33 cellular contexts compared by ENCODE assay signal in the genomic region with DNA sequence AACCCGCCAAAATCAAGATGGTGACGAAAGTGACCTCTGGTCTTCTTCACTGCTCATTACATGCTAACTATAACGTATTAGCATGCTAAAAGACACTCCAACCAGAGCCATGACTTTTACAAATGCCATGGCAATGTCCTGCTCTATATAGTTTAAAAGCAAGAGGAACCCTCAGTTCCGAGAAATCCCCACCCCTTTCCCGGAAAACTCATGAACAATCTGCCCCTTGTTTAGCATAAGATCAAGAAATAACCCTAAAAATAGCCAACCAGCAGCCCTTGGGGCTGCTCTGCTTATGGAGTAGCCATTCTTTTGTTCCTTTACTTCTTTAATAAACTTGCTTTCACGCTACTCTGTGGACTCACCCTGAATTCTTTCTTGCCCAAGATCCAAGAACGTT.
"Had no signal": no experiment of that assay in that cellular context is flagged by ENCODE, and none has a peak within 500 bp of the region (broad histone marks: within the 10 kb centered on the region; RNA-seq: fewer than 3 reads in every experiment).

No MANE protein-coding gene starts in this region.

- H3K36me3 Mint-ChIP-seq: activated CD8-positive, alpha-beta memory T cell treated with anti-CD3 and anti-CD28 coated beads, Interleukin-2, amount 10 ng/mL, durations not matched to agents 7 days and 5 days; activated naive CD8-positive, alpha-beta T cell treated with anti-CD3 and anti-CD28 coated beads for 36 hours had no signal

- H3K27ac Mint-ChIP-seq: activated B cell treated with CpG ODN at 0.5 μM for 24 hours; activated CD4-positive, alpha-beta memory T cell treated with anti-CD3 and anti-CD28 coated beads, Interleukin-2, amount 10 ng/mL, durations not matched to agents 7 days and 5 days; activated CD8-positive, alpha-beta memory T cell treated with anti-CD3 and anti-CD28 coated beads, Interleukin-2, amount 10 ng/mL, durations not matched to agents 7 days and 5 days; activated naive CD8-positive, alpha-beta T cell treated with anti-CD3 and anti-CD28 coated beads for 36 hours had no signal

- H3K27me3 Mint-ChIP-seq: activated B cell treated with CpG ODN at 0.5 μM for 24 hours; activated CD4-positive, alpha-beta memory T cell treated with anti-CD3 and anti-CD28 coated beads, Interleukin-2, amount 10 ng/mL, durations not matched to agents 7 days and 5 days; activated CD8-positive, alpha-beta memory T cell treated with anti-CD3 and anti-CD28 coated beads, Interleukin-2, amount 10 ng/mL, durations not matched to agents 7 days and 5 days; activated naive CD8-positive, alpha-beta T cell treated with anti-CD3 and anti-CD28 coated beads for 36 hours had no signal

- H3K36me3 ChIP-seq: brain microvascular endothelial cell had no signal

- H3K4me1 Mint-ChIP-seq: activated B cell treated with CpG ODN at 0.5 μM for 24 hours; activated CD4-positive, alpha-beta memory T cell treated with anti-CD3 and anti-CD28 coated beads, Interleukin-2, amount 10 ng/mL, durations not matched to agents 7 days and 5 days; activated CD8-positive, alpha-beta memory T cell treated with anti-CD3 and anti-CD28 coated beads, Interleukin-2, amount 10 ng/mL, durations not matched to agents 7 days and 5 days; activated naive CD8-positive, alpha-beta T cell treated with anti-CD3 and anti-CD28 coated beads for 36 hours had no signal

- H3K9me3 Mint-ChIP-seq: activated B cell treated with CpG ODN at 0.5 μM for 24 hours; activated CD4-positive, alpha-beta memory T cell treated with anti-CD3 and anti-CD28 coated beads, Interleukin-2, amount 10 ng/mL, durations not matched to agents 7 days and 5 days had no signal

- H3K27me3 ChIP-seq: brain microvascular endothelial cell had no signal

- ATAC-seq: activated CD8-positive, alpha-beta memory T cell treated with anti-CD3 and anti-CD28 coated beads, Interleukin-2, amount 10 ng/mL, durations not matched to agents 7 days and 5 days had no signal

- DNase-seq: activated B cell treated with CpG ODN at 0.5 μM for 24 hours; activated CD4-positive, alpha-beta memory T cell treated with anti-CD3 and anti-CD28 coated beads, Interleukin-2, amount 10 ng/mL, durations not matched to agents 7 days and 5 days; activated CD4-positive, alpha-beta T cell treated with anti-CD3 and anti-CD28 coated beads for 4 hours; activated CD4-positive, CD25-positive, alpha-beta regulatory T cell treated with anti-CD3 and anti-CD28 coated beads, Interleukin-2, amount 50 U/mL, for 72 hours; activated CD8-positive, alpha-beta memory T cell treated with anti-CD3 and anti-CD28 coated beads for 24 hours; activated CD8-positive, alpha-beta memory T cell treated with anti-CD3 and anti-CD28 coated beads, Interleukin-2, amount 10 ng/mL, durations not matched to agents 7 days and 5 days; activated CD8-positive, alpha-beta memory T cell treated with anti-CD3 and anti-CD28 coated beads, Interleukin-2, amount 50 U/mL, for 48 hours; activated effector memory CD4-positive, alpha-beta T cell treated with anti-CD3 and anti-CD28 coated beads, Interleukin-2, amount 50 U/mL, for 16 hours; activated naive CD4-positive, alpha-beta T cell; activated naive CD4-positive, alpha-beta T cell treated with anti-CD3 and anti-CD28 coated beads, Interleukin-2, amount 50 U/mL, for 16 hours; activated naive CD8-positive, alpha-beta T cell treated with anti-CD3 and anti-CD28 coated beads for 36 hours; activated T-cell treated with anti-CD3 and anti-CD28 coated beads, Interleukin-2, amount 50 U/mL, for 48 hours; amniotic stem cell; aorta; brain microvascular endothelial cell; central memory CD4-positive, alpha-beta T cell; Karpas-422; KBM-7; NCI-H1048; NCI-H1105 treated with DMSO at 0.1 percent for 48 hours; NCI-H1436; NCI-H1694; NCI-H2029; NCI-H345; NCI-H526; NCI-H748 treated with DMSO at 0.1 percent for 48 hours; NK-92 treated with Interleukin-12 subunit alpha and Interleukin-12 subunit beta, amount 100 ng/mL, for 24 hours; PC-9; Right ventricle myocardium superior; SW 1271; T-helper 1 cell; T-helper 2 cell; T-helper 9 cell had no signal

- H3K4me3 ChIP-seq: PC-9 had no signal

- H3K4me3 Mint-ChIP-seq: activated B cell treated with CpG ODN at 0.5 μM for 24 hours; activated CD4-positive, alpha-beta memory T cell treated with anti-CD3 and anti-CD28 coated beads, Interleukin-2, amount 10 ng/mL, durations not matched to agents 7 days and 5 days; activated CD8-positive, alpha-beta memory T cell treated with anti-CD3 and anti-CD28 coated beads, Interleukin-2, amount 10 ng/mL, durations not matched to agents 7 days and 5 days; activated naive CD8-positive, alpha-beta T cell treated with anti-CD3 and anti-CD28 coated beads for 36 hours had no signal

- H3K27ac ChIP-seq: brain microvascular endothelial cell, PC-9 had no signal
